Comparison of ENCODE assay signal across 17 cellular contexts in the genomic region with DNA sequence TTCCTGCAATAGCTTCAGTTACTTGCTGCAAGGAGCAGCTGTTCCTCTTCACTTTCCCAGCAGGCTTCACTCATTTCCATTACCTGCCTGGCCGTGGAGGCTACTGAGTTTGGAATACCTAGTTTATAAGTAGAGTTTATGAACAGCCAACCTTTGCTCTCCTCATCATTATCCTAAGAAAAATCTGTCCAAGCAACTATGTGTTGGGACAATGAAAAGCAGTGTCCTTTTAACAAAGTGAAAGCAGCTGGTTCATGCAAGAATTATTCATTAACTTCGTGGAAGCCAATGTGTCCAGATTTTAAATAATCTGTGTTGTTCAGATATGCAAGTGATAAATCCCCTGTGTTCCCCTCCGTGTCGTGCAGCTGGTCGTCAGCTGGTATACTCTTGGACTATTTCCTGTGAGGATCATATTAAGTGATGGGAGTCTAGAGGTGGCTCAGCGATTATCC. TPM values are rescaled to one million over a fixed set of nuclear protein-coding genes. Genes with fewer than 3 reads are reported as not detected.
DNase-seq lines count a peak whose midpoint lies in the region; ATAC-seq and TF ChIP-seq lines count a peak whose summit lies in the region.
"Had no signal": no experiment of that assay in that cellular context is flagged by ENCODE, and none has a peak within 500 bp of the region (broad histone marks: within the 10 kb centered on the region; RNA-seq: fewer than 3 reads in every experiment).

No MANE protein-coding gene starts in this region.

- H3K27me3 ChIP-seq in trophoblast cell (ENCODE audit: insufficient read depth, low read length) = no peaks in the 10 kb centered on the region
- H3K27me3 ChIP-seq: SJSA1 had no signal

- H4K8ac ChIP-seq in trophoblast cell (ENCODE audit: low read depth, low read length) = no peak overlapping the region

- no peaks in the 10 kb centered on the region for H3K36me3 ChIP-seq in trophoblast cell (ENCODE audit: control insufficient read depth in 1 of 2, insufficient read depth in 2 of 2, low read length in 2 of 2)
- H3K36me3 ChIP-seq: SJSA1 had no signal

- no peak overlapping the region for H4K12ac ChIP-seq in trophoblast cell (ENCODE audit: low read depth, low read length)

- no peak overlapping the region for H3K14ac ChIP-seq in trophoblast cell (ENCODE audit: low read length)

- no peak overlapping the region for H3K18ac ChIP-seq in trophoblast cell (ENCODE audit: low read length)

- in situ Hi-C loops in G401 (cut with HindIII; ENCODE audit: low sequenced_read_pairs) = no loop called here

- H3K9ac ChIP-seq in trophoblast cell (ENCODE audit: low read length) = no peak overlapping the region
- H3K9ac ChIP-seq: KMS-11 had no signal

- no peak overlapping the region for H2AFZ ChIP-seq in trophoblast cell (ENCODE audit: insufficient read depth, low read length, poor library complexity)

- no peak overlapping the region for H3K23ac ChIP-seq in trophoblast cell (ENCODE audit: low read length)

- no CpG with 5 or more reads among the region's 6 CpGs for WGBS in trophoblast cell (ENCODE audit: extremely low coverage, insufficient coverage, insufficient read length)

- no peaks in the 10 kb centered on the region for H3K79me2 ChIP-seq in trophoblast cell (ENCODE audit: control insufficient read depth, insufficient read depth, low read length, poor library complexity)

- no peak overlapping the region for H3K4me2 ChIP-seq in trophoblast cell (ENCODE audit: low read length)
- H3K4me2 ChIP-seq: KMS-11 had no signal

- no peaks in the 10 kb centered on the region for H3K79me1 ChIP-seq in trophoblast cell (ENCODE audit: low read length)

- no peak overlapping the region for H4K91ac ChIP-seq in trophoblast cell (ENCODE audit: low read depth, low read length)

- TF ChIP-seq CTCF in fibroblast of villous mesenchyme (IDR thresholded peaks at IDR 0.05; ENCODE audit: insufficient read depth, low read depth, low read length) = no peak

- no peak overlapping the region for H2BK5ac ChIP-seq in trophoblast cell (ENCODE audit: low read depth, low read length, poor library complexity)

- H3K4me3 ChIP-seq in fibroblast of villous mesenchyme (ENCODE audit: low read depth, low read length) (peak overlapping the region; percentile 10), trophoblast cell (ENCODE audit: low read depth, low read length) (no peak overlapping the region)
- H3K4me3 ChIP-seq: SJSA1 had no signal

- H3K27ac ChIP-seq in trophoblast cell (ENCODE audit: low read depth, low read length) = no peak overlapping the region
- H3K27ac ChIP-seq: KMS-11, SJSA1 had no signal

- ATAC-seq in HG02840 (IDR thresholded peaks at IDR 0.05; ENCODE audit: low FRiP score, unreplicated experiment) = no peak
- ATAC-seq: stimulated activated memory B cell treated with anti-CD40 and anti-IgM and Interleukin-4, amounts not matched to agents 10 μg/mL and 1 μg/mL and 100 μg/mL, for 72 hours had no signal

- no peaks in the 10 kb centered on the region for H3K9me3 ChIP-seq in trophoblast cell (ENCODE audit: insufficient read depth, low read depth, low read length)
- H3K9me3 ChIP-seq: SJSA1 had no signal

- H3K4me1 ChIP-seq in trophoblast cell (ENCODE audit: control insufficient read depth in 1 of 2, insufficient read depth in 2 of 2, low read length in 2 of 2) = no peaks in the 10 kb centered on the region
- H3K4me1 ChIP-seq: SJSA1 had no signal

- no peak overlapping the region for H3K4ac ChIP-seq in trophoblast cell (ENCODE audit: low read depth, low read length)

- no peak overlapping the region for H2BK12ac ChIP-seq in trophoblast cell (ENCODE audit: low read length)

- H2AK5ac ChIP-seq in trophoblast cell (ENCODE audit: low read length) = no peak overlapping the region

- DNase-seq in G401 (ENCODE audit: low spot score) = peak; percentile 4
- DNase-seq in NCI-H146 (lab: John Stamatoyannopoulos, UW) = peak; percentile 42
- DNase-seq in fibroblast of villous mesenchyme (ENCODE audit: low read depth) = no peak
- peak; percentile 57 for DNase-seq in renal cortical epithelial cell (ENCODE audit: low read depth)
- DNase-seq in NCI-H2107 (lab: John Stamatoyannopoulos, UW) = no peak
- no peak for DNase-seq in trophoblast cell
- DNase-seq in activated naive CD4-positive, alpha-beta T cell (lab: John Stamatoyannopoulos, UW) = no peak
- DNase-seq: activated naive CD4-positive, alpha-beta T cell treated with anti-CD3 and anti-CD28 coated beads for 36 hours; caudate nucleus; CD4-positive, alpha-beta memory T cell; NCI-H187; NCI-H82; stimulated activated CD4-positive, alpha-beta T cell treated with anti-CD3 and anti-CD28 coated beads, Interleukin-4, amount 100 ng/mL, for 24 hours had no signal

- no peak overlapping the region for H2BK120ac ChIP-seq in trophoblast cell (ENCODE audit: insufficient read depth, low read length, poor library complexity)

RNA-seq across cellular contexts. Expression of a gene that starts 39.3 kb away (rescaled TPM):
- total RNA-seq in G401 (2014; rRNA removed; shearing (Covaris generic)) = 135 and 144 TPM in 2 replicates
- total RNA-seq in fibroblast of villous mesenchyme = 341 and 446 TPM in 2 replicates
- 347 and 520 TPM in 2 replicates for total RNA-seq in renal cortical epithelial cell
- 329 and 336 TPM in 2 replicates for polyA plus RNA-seq in trophoblast cell (2013)

Comparison
In these comparisons a context has a peak if more than half of its experiments do, and no peak if none do; other contexts are left out.
1. DNase-seq: peak in G401 (single experiment), NCI-H146 (single experiment) and renal cortical epithelial cell (single experiment); none in fibroblast of villous mesenchyme (single experiment), NCI-H2107 (single experiment), trophoblast cell (0 of 2) and activated naive CD4-positive, alpha-beta T cell (0 of 4).